In the genomic region with DNA sequence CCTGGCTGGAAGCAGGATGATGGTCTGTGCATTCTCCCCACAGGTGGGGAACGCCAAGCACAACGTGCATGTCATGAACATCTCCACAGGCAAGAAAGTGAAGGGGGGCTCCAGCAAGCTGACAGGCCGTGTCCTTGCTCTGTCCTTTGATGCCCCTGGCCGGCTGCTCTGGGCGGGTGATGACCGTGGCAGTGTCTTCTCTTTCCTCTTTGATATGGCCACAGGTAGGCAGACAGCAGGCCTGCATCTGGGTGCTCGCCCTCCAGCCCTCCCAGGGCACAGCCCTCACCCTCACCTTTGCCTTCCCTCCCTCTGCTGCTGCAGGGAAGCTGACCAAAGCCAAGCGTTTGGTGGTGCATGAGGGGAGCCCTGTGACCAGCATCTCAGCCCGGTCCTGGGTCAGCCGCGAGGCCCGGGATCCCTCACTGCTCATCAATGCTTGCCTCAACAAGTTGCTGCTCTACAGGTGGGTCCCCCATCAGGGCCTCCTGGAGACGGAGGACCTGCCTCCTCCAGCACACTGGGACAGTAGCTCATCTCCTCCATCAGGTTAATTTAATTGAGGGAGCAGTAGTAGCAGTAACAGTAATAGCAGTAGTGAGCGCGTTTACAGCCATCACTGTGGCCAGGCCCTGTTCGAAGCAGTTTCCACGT, we compare ENCODE assay signal across 10 cellular contexts.
"Had no signal": no experiment of that assay in that cellular context is flagged by ENCODE, and none has a peak within 500 bp of the region (broad histone marks: within the 10 kb centered on the region; RNA-seq: fewer than 3 reads in every experiment).

No MANE protein-coding gene starts in this region.

- FAIRE-seq: H1, H54, HTR-8/SVneo had no signal

- H2AFZ ChIP-seq: GM23338 had no signal

- DNase-seq: H9, HCEC 1CT, HFFc6, IMR-90, KBM-7 had no signal

- H3K27ac ChIP-seq: KMS-11 had no signal

- H3K9ac ChIP-seq: KMS-11 had no signal

- H3K4me3 ChIP-seq: GM23338 had no signal

- ATAC-seq: GM23338 had no signal

- H3K4me2 ChIP-seq: GM23338, KMS-11 had no signal
